In the genomic region with DNA sequence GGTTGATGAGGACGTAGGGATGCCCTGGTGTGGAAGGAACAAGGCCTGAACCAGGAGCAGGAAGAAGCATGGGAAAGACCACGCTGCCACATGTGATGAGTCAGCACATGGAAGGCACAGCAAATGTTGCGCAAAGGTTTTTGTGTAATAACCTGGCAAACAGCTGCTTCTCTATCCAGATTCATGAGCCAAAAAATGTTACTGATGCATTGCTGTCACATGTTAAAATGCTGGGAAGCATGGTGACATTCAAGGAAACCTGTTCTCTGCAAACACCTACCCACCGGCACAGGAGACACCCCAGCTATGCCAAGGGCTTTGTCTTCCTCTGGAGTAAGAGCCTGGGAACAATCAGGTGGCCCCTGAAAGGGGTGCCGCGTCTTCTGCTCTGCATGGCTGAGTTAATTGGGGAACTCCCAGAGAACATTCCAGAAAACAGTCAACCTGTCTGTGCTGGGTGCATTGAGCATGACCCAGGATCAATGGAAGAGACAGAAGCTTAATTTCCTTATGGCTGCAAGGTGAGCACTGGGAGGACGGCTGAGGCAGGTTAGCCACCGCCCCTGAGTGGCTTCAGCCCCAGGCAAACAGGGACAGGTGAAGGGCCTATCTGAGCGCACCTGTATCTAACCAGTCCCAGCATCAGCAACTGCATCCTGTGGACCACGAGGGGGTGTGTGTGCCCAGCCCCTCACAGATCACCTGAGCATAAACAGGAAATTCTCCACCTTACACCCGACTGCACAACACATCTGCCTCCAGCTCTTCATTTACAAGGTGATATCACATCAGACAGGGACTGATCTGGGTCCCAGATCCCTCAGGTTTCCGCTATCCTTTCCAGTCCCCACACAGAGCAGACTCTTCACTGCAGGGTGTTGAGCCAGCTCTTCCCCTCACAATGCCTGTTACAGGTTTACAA, we compare ENCODE assay signal across 8 cellular contexts.
DNase-seq lines count a peak whose midpoint lies in the region; ATAC-seq and TF ChIP-seq lines count a peak whose summit lies in the region.

No MANE protein-coding gene starts in this region.

- no peak overlapping the region for H3K4me3 ChIP-seq in AG04450 (ENCODE audit: low read depth, low read length)
- H3K4me3 ChIP-seq in right atrium auricular region: no peak overlapping the region

- DNase-seq in AG04450 (ENCODE audit: low read depth, low spot score): peak; percentile 6
- peak; percentile 15 for DNase-seq in ELR (ENCODE audit: low read depth)
- peak; percentile 23 for DNase-seq in T-helper 9 cell
- peak; percentile 71 for DNase-seq in right atrium auricular region (ENCODE audit: low spot score)
- DNase-seq in NCI-H2196 treated with DMSO at 0.1 percent for 48 hours (lab: John Stamatoyannopoulos, UW; ENCODE audit: unreplicated experiment): no peak
- DNase-seq in stimulated activated CD4-positive, alpha-beta T cell treated with anti-CD3 and anti-CD28 coated beads, Interleukin-2, amount 100 ng/mL, for 24 hours: no peak
- DNase-seq in DMS 273 (lab: John Stamatoyannopoulos, UW; ENCODE audit: unreplicated experiment): no peak

- H3K36me3 ChIP-seq in right atrium auricular region: no peaks in the 10 kb centered on the region

- no peak for ATAC-seq in GM19463 (IDR thresholded peaks at IDR 0.05; ENCODE audit: unreplicated experiment)

- H3K27me3 ChIP-seq in AG04450 (ENCODE audit: control insufficient read depth, insufficient read depth, low read length) (no peaks in the 10 kb centered on the region), right atrium auricular region (no peaks in the 10 kb centered on the region)

- no peaks in the 10 kb centered on the region for H3K4me1 ChIP-seq in right atrium auricular region

- CTCF ChIA-PET in AG04450 (lab: Charles Lee): interaction anchor here (0.8 to 2.5 kb wide), 11 partner anchors 8 to 205 kb away, joined by 3 to 8 read pairs (median 4); no protein-coding TSS in a partner anchor

- H3K9me3 ChIP-seq in AG04450 (ENCODE audit: control insufficient read depth, insufficient read depth, low read length) (no peaks in the 10 kb centered on the region), right atrium auricular region (no peaks in the 10 kb centered on the region)

- POLR2A ChIA-PET in AG04450 (lab: Yijun Ruan, JAX): no interaction called here

- TF ChIP-seq CTCF in AG04450 (IDR thresholded peaks at IDR 0.05; ENCODE audit: low read depth, low read length): no peak
- TF ChIP-seq CTCF in right atrium auricular region (IDR thresholded peaks at IDR 0.05): no peak

- H3K27ac ChIP-seq in AG04450 (ENCODE audit: low read depth, low read length) (no peak overlapping the region), right atrium auricular region (no peak overlapping the region)

Comparison
In these comparisons a context has a peak if more than half of its experiments do, and no peak if none do; other contexts are left out.
1. DNase-seq: peak in AG04450 (single experiment), ELR (single experiment), T-helper 9 cell (single experiment) and right atrium auricular region (single experiment); none in NCI-H2196 treated with DMSO at 0.1 percent for 48 hours (single experiment), stimulated activated CD4-positive, alpha-beta T cell treated with anti-CD3 and anti-CD28 coated beads, Interleukin-2, amount 100 ng/mL, for 24 hours (0 of 2) and DMS 273 (single experiment).